In the genomic region with DNA sequence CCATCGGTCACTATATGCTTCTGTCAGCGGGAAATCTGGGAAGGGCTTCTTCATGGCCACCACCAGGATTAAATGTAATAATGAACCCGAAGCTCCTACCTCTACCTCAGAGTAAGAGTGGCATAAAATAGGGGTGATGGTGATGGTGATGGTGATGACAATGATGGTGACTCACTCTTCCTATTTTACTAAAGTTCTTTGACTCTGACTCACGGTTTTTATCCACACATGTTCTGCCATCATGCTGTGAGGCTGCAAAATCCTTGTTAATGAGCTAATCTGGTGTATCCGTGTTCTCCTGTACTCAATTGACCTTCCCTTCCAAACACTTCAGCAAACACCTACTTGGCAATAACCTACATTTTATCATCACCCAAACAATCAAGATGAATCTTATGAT, we compare ENCODE assay signal across 18 cellular contexts. TPM values are rescaled to one million over a fixed set of nuclear protein-coding genes. Genes with fewer than 3 reads are reported as not detected.
A peak's percentile ranks its signal among the peaks of the same experiment; 100 is the strongest.
DNase-seq lines count a peak whose midpoint lies in the region; ATAC-seq, FAIRE-seq and TF ChIP-seq lines count a peak whose summit lies in the region.
"Had no signal": no experiment of that assay in that cellular context is flagged by ENCODE, and none has a peak within 500 bp of the region (broad histone marks: within the 10 kb centered on the region; RNA-seq: fewer than 3 reads in every experiment).

No MANE protein-coding gene starts in this region.

- TF ChIP-seq CTCF in AG10803 (conservative IDR thresholded peaks at IDR 0.05; ENCODE audit: low read length) (no peak), astrocyte of the cerebellum (IDR thresholded peaks at IDR 0.05; ENCODE audit: low read depth, low read length, missing control alignments) (no peak), Peyer's patch (IDR thresholded peaks at IDR 0.05) (no peak)

- H3K36me3 ChIP-seq in Peyer's patch = no peaks in the 10 kb centered on the region
- H3K36me3 ChIP-seq: heart right ventricle, right atrium auricular region had no signal

- H3K4me3 ChIP-seq in AG10803 (ENCODE audit: low read length) (no peak overlapping the region), astrocyte of the cerebellum (ENCODE audit: low read depth, low read length) (no peak overlapping the region), Peyer's patch (no peak overlapping the region)
- H3K4me3 ChIP-seq: heart right ventricle, right atrium auricular region had no signal

- no peaks in the 10 kb centered on the region for H3K27me3 ChIP-seq in Peyer's patch
- H3K27me3 ChIP-seq: heart right ventricle, right atrium auricular region had no signal

- H3K27ac ChIP-seq in Peyer's patch = no peak overlapping the region
- H3K27ac ChIP-seq in substantia nigra (ENCODE audit: low read depth, low read length, poor library complexity, severe bottlenecking) = no peak overlapping the region
- H3K27ac ChIP-seq: heart right ventricle, right atrium auricular region had no signal

- DNase-seq in AG10803 (ENCODE audit: low read depth) (peak; percentile 69), H54 (ENCODE audit: insufficient read length, low spot score) (peak; percentile 34), astrocyte of the cerebellum (ENCODE audit: low read depth) (peak; percentile 57), kidney glomerular epithelial cell (lab: John Stamatoyannopoulos, UW) (peak; percentile 63), Peyer's patch (no peak), substantia nigra (lab: John Stamatoyannopoulos, UW) (no peak), NCI-H2081 treated with DMSO at 0.1 percent for 48 hours (lab: John Stamatoyannopoulos, UW) (no peak)
- DNase-seq: anterior cingulate cortex; CD8-positive, alpha-beta T cell; effector CD4-positive, alpha-beta T cell; H9; heart right ventricle; left cardiac atrium; MV-4-11; stimulated activated CD4-positive, alpha-beta T cell treated with anti-CD3 and anti-CD28 coated beads, Interleukin-4, amount 100 ng/mL, for 4 hours had no signal

- ATAC-seq in GM18858 (IDR thresholded peaks at IDR 0.05; ENCODE audit: unreplicated experiment) = no peak
- ATAC-seq: CD8-positive, alpha-beta T cell; heart right ventricle; WTC11 had no signal

- TF ChIP-seq POLR2A in H54 (IDR thresholded peaks at IDR 0.05; ENCODE audit: low read depth, low read length) (no peak), Peyer's patch (IDR thresholded peaks at IDR 0.05) (no peak)

- H3K4me1 ChIP-seq in Peyer's patch = no peaks in the 10 kb centered on the region
- H3K4me1 ChIP-seq: right atrium auricular region had no signal

- FAIRE-seq in H54 (lab: Jason Lieb, UNC) = peak; percentile 96

- in situ Hi-C loops in astrocyte of the cerebellum (cut with HindIII; ENCODE audit: low sequenced_read_pairs) = no loop called here

- no peaks in the 10 kb centered on the region for H3K9me3 ChIP-seq in Peyer's patch

RNA-seq across cellular contexts. Expression of a gene that starts 18.3 kb away (rescaled TPM):
- total RNA-seq in Peyer's patch = 100 to 1,000 TPM; 103 to 173 (median 140) TPM

Comparison
In these comparisons a context has a peak if more than half of its experiments do, and no peak if none do; other contexts are left out.
1. DNase-seq: peak in AG10803 (single experiment), H54 (single experiment), astrocyte of the cerebellum (single experiment) and kidney glomerular epithelial cell (single experiment); none in Peyer's patch (0 of 3), substantia nigra (0 of 49) and NCI-H2081 treated with DMSO at 0.1 percent for 48 hours (single experiment).